In genomic region chr10:71969929-71970328, GRCh38 we compare ENCODE assay signal across 17 cellular contexts. TPM values are rescaled to one million over a fixed set of nuclear protein-coding genes. Genes with fewer than 3 reads are reported as not detected.
DNase-seq lines count a peak whose midpoint lies in the region; ATAC-seq and TF ChIP-seq lines count a peak whose summit lies in the region.
"Had no signal": no experiment of that assay in that cellular context is flagged by ENCODE, and none has a peak within 500 bp of the region (broad histone marks: within the 10 kb centered on the region; RNA-seq: fewer than 3 reads in every experiment).

No MANE protein-coding gene starts in this region.

- no peaks in the 10 kb centered on the region for H3K36me3 Mint-ChIP-seq in activated naive CD4-positive, alpha-beta T cell treated with anti-CD3 and anti-CD28 coated beads, Interleukin-2, amount 10 ng/mL, durations not matched to agents 7 days and 5 days
- H3K36me3 Mint-ChIP-seq: immature natural killer cell had no signal

- H3K4me3 Mint-ChIP-seq in activated naive CD4-positive, alpha-beta T cell treated with anti-CD3 and anti-CD28 coated beads, Interleukin-2, amount 10 ng/mL, durations not matched to agents 7 days and 5 days, result no peak overlapping the region
- H3K4me3 Mint-ChIP-seq: activated CD8-positive, alpha-beta T cell treated with anti-CD3 and anti-CD28 coated beads, Interleukin-2, amount 10 ng/mL, durations not matched to agents 7 days and 5 days; B cell; immature natural killer cell had no signal

- no peak for TF ChIP-seq CTCF in RWPE1 (conservative IDR thresholded peaks at IDR 0.05; ENCODE audit: low read depth)
- TF ChIP-seq CTCF in dorsolateral prefrontal cortex (IDR thresholded peaks at IDR 0.05 in 54 of 56, conservative IDR thresholded peaks at IDR 0.05 in 2 of 56; ENCODE audit: low read depth in 1 of 56, partially characterized antibody in 56 of 56), result no peak
- no peak for TF ChIP-seq CTCF in osteoblast (IDR thresholded peaks at IDR 0.05; ENCODE audit: extremely low read depth, low read depth, low read length)
- TF ChIP-seq CTCF in thoracic aorta (IDR thresholded peaks at IDR 0.05), result no peak

- H3K27me3 ChIP-seq in dorsolateral prefrontal cortex (peaks cover 0 to 3% (median 0%) of the 10 kb centered on the region in 45 donors), osteoblast (ENCODE audit: insufficient read depth, low read length) (no peaks in the 10 kb centered on the region), thoracic aorta (replicated peaks; ENCODE audit: insufficient read depth) (no peaks in the 10 kb centered on the region)

- no peak for DNase-seq in RWPE1 (ENCODE audit: low spot score)
- no peak for DNase-seq in dorsolateral prefrontal cortex
- DNase-seq in osteoblast (ENCODE audit: insufficient read length, low spot score, missing footprints), result no peak
- no peak for DNase-seq in thoracic aorta (ENCODE audit: low spot score)
- DNase-seq in AML-193 (lab: John Stamatoyannopoulos, UW), result no peak
- no peak for DNase-seq in dermis blood vessel endothelial cell
- DNase-seq in activated naive CD4-positive, alpha-beta T cell treated with anti-CD3 and anti-CD28 coated beads, Interleukin-2, amount 10 ng/mL, durations not matched to agents 7 days and 5 days, result no peak
- DNase-seq: activated CD8-positive, alpha-beta T cell treated with anti-CD3 and anti-CD28 coated beads, Interleukin-2, amount 10 ng/mL, durations not matched to agents 7 days and 5 days; DMS 273 treated with DMSO at 0.1 percent for 48 hours; effector CD4-positive, alpha-beta T cell; foreskin melanocyte; immature natural killer cell; NCI-H1105 treated with DMSO at 0.1 percent for 48 hours; posterior cingulate gyrus; stimulated activated CD4-positive, alpha-beta T cell treated with anti-CD3 and anti-CD28 coated beads, Interleukin-4, amount 100 ng/mL, for 4 hours had no signal

- peaks cover 97% of the 10 kb centered on the region for H3K79me2 ChIP-seq in osteoblast (ENCODE audit: insufficient read depth, low read length)

- H3K4me1 ChIP-seq in osteoblast (ENCODE audit: insufficient read depth, low read length), result peaks cover 77% of the 10 kb centered on the region
- H3K4me1 ChIP-seq in thoracic aorta (ENCODE audit: control insufficient read depth in 1 of 2, low read depth in 2 of 2), result peaks cover 47 to 94% of the 10 kb centered on the region in 2 donors

- peaks cover 8% of the 10 kb centered on the region for H3K4me1 Mint-ChIP-seq in activated naive CD4-positive, alpha-beta T cell treated with anti-CD3 and anti-CD28 coated beads, Interleukin-2, amount 10 ng/mL, durations not matched to agents 7 days and 5 days

- H3K4me3 ChIP-seq in dorsolateral prefrontal cortex (peak overlapping the region in 15 of 59 donors; percentile 0 to 38 (median 14)), osteoblast (ENCODE audit: insufficient read depth, low read length) (no peak overlapping the region), thoracic aorta (no peak overlapping the region)

- intact Hi-C loops in dorsolateral prefrontal cortex (cut with DNase I), result loop anchor here in 1 of 2 donors (10.0 kb wide), 1 partner anchor 365 kb away; no protein-coding TSS in a partner anchor

- no peak overlapping the region for H3K27ac Mint-ChIP-seq in activated naive CD4-positive, alpha-beta T cell treated with anti-CD3 and anti-CD28 coated beads, Interleukin-2, amount 10 ng/mL, durations not matched to agents 7 days and 5 days
- H3K27ac Mint-ChIP-seq: activated CD8-positive, alpha-beta T cell treated with anti-CD3 and anti-CD28 coated beads, Interleukin-2, amount 10 ng/mL, durations not matched to agents 7 days and 5 days; B cell; immature natural killer cell had no signal

- POLR2A ChIA-PET in RWPE1 (lab: Yijun Ruan, JAX; ENCODE audit: low non-redundant PET), result no interaction called here

- no peak overlapping the region for H2AFZ ChIP-seq in osteoblast (ENCODE audit: low read length)

- H3K9me3 Mint-ChIP-seq in activated naive CD4-positive, alpha-beta T cell treated with anti-CD3 and anti-CD28 coated beads, Interleukin-2, amount 10 ng/mL, durations not matched to agents 7 days and 5 days, result no peaks in the 10 kb centered on the region

- H3K36me3 ChIP-seq in osteoblast (ENCODE audit: insufficient read depth, low read length) (peaks cover 12% of the 10 kb centered on the region), thoracic aorta (no peaks in the 10 kb centered on the region)

- H3K9me3 ChIP-seq in osteoblast (ENCODE audit: low read depth, low read length) (no peaks in the 10 kb centered on the region), thoracic aorta (no peaks in the 10 kb centered on the region)

- H3K4me2 ChIP-seq in osteoblast (ENCODE audit: insufficient read depth, low read length), result no peak overlapping the region

- no peak for ATAC-seq in thoracic aorta (ENCODE audit: insufficient number of reproducible peaks, low FRiP score, low read depth)
- no peak for ATAC-seq in GM18909 (IDR thresholded peaks at IDR 0.05; ENCODE audit: poor library complexity, unreplicated experiment)
- ATAC-seq: activated CD8-positive, alpha-beta T cell treated with anti-CD3 and anti-CD28 coated beads, Interleukin-2, amount 10 ng/mL, durations not matched to agents 7 days and 5 days had no signal

- peaks cover 24% of the 10 kb centered on the region for H3K27me3 Mint-ChIP-seq in activated naive CD4-positive, alpha-beta T cell treated with anti-CD3 and anti-CD28 coated beads, Interleukin-2, amount 10 ng/mL, durations not matched to agents 7 days and 5 days

- H3K27ac ChIP-seq in RWPE1 (peak overlapping the region; percentile 100), dorsolateral prefrontal cortex (peak overlapping the region; percentile 33 to 100 (median 96)), osteoblast (ENCODE audit: low read depth, low read length) (peak overlapping the region; percentile 46), thoracic aorta (peak overlapping the region; percentile 60 to 92)

- CTCF ChIA-PET in RWPE1 (lab: Yijun Ruan, JAX), result interaction anchor here (0.5 to 1.8 kb wide), 3 partner anchors 14 to 251 kb away, joined by 3 to 6 read pairs (median 3); no protein-coding TSS in a partner anchor
- CTCF ChIA-PET in activated naive CD4-positive, alpha-beta T cell treated with anti-CD3 and anti-CD28 coated beads, Interleukin-2, amount 10 ng/mL, durations not matched to agents 7 days and 5 days (lab: Charles Lee), result interaction anchor here (1.1 to 1.4 kb wide), 2 partner anchors 13 to 74 kb away, joined by 3 to 4 read pairs; no protein-coding TSS in a partner anchor

- peaks cover 53% of the 10 kb centered on the region for H4K20me1 ChIP-seq in osteoblast (ENCODE audit: insufficient read depth, low read length)

RNA-seq across cellular contexts. Expression of gene CHST3, which starts 5.7 kb away (rescaled TPM):
- total RNA-seq in dorsolateral prefrontal cortex (10 to 100 TPM in 108 of 120 experiments, 1 to 10 TPM in 12; 7.0 to 62.9 (median 19.6) TPM), osteoblast (39.5 and 43.1 TPM in 2 replicates), thoracic aorta (10 to 100 TPM; 54.4 to 80.6 TPM), dermis blood vessel endothelial cell (7.0 TPM in 2 replicates)
- total RNA-seq: activated CD8-positive, alpha-beta T cell treated with anti-CD3 and anti-CD28 coated beads, Interleukin-2, amount 10 ng/mL, durations not matched to agents 7 days and 5 days; B cell had no signal

Comparison
In these comparisons a context has a peak if more than half of its experiments do, and no peak if none do; other contexts are left out.
1. H3K27ac ChIP-seq: peak in every context shown above with its lines; median percentile 100 in RWPE1; 96 in dorsolateral prefrontal cortex; 76 in thoracic aorta; 46 in osteoblast.